ENCODE assay signal across 2 cellular contexts in genomic region chr14:103141117-103141796, GRCh38.
A peak's percentile ranks its signal among the peaks of the same experiment; 100 is the strongest.
TF ChIP-seq lines count a peak whose summit lies in the region.

No MANE protein-coding gene starts in this region.

TF ChIP-seq in GM23338, 12 proteins besides CTCF, POLR2A, EP300 and RAD21:
- TF ChIP-seq ZNF114 (CRISPR knock-in tag; IDR thresholded peaks at IDR 0.05) (no peak), CREB1 (CRISPR knock-in tag; IDR thresholded peaks at IDR 0.05; ENCODE audit: low read depth) (peak; percentile 42; the same call in 1 of the 2 replicates)

TF ChIP-seq in HepG2, 621 proteins besides CTCF, POLR2A, EP300 and RAD21:
- peak; percentile 59 for TF ChIP-seq STAG1 (CRISPR knock-in tag; IDR thresholded peaks at IDR 0.05)
- peak; percentile 22; the same call in 1 of the 2 replicates for TF ChIP-seq PATZ1 (CRISPR knock-in tag; IDR thresholded peaks at IDR 0.05)
- peak; percentile 19 for TF ChIP-seq XRCC5 (optimal IDR thresholded peaks at IDR 0.05; ENCODE audit: low read length)
- 0 out of 2 replicates have a peak, but pooled peaks have one; percentile 15 for TF ChIP-seq ZNF772 (CRISPR knock-in tag; IDR thresholded peaks at IDR 0.05)
- TF ChIP-seq SMC3 (IDR thresholded peaks at IDR 0.05; ENCODE audit: low read length): peak; percentile 69
- no peak for TF ChIP-seq FOSL2 (CRISPR knock-in tag; IDR thresholded peaks at IDR 0.05)
- no peak for TF ChIP-seq AFF4 (CRISPR knock-in tag; IDR thresholded peaks at IDR 0.05)
